13 cellular contexts compared by ENCODE assay signal in the genomic region with DNA sequence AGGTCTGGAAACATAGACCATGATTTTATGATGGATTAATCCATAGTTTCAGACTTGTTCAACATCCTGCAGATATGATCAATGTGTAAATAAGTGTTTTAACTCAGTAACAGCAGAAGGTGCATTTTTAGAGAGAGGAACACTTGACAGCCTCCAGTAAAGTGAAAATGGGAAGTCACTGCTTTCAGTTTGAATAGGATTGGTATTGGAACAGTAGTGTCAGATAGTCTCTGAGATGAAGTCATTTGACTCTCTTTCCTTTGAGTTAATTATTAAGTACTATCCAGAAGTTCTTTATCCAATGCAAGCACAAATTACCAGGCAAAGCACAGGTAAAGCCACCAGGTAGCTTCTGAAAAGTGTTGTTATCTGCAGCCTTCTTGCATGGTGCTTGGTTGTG.
DNase-seq lines count a peak whose midpoint lies in the region; ATAC-seq, FAIRE-seq and TF ChIP-seq lines count a peak whose summit lies in the region.
"Had no signal": no experiment of that assay in that cellular context is flagged by ENCODE, and none has a peak within 500 bp of the region (broad histone marks: within the 10 kb centered on the region; RNA-seq: fewer than 3 reads in every experiment).

No MANE protein-coding gene starts in this region.

- ATAC-seq in GM19468 (IDR thresholded peaks at IDR 0.05; ENCODE audit: extremely low read depth, unreplicated experiment) (peak; percentile 66), HG02943 (IDR thresholded peaks at IDR 0.05; ENCODE audit: low read depth, unreplicated experiment) (peak; percentile 78), HG03575 (IDR thresholded peaks at IDR 0.05; ENCODE audit: extremely low read depth, insufficient number of reproducible peaks, low FRiP score, unreplicated experiment) (peak; percentile 99)
- ATAC-seq: left ventricle myocardium superior had no signal

- FAIRE-seq in GM18507 (lab: Jason Lieb, UNC) (peak; percentile 64), H54 (lab: Jason Lieb, UNC) (no peak)

- no peak for TF ChIP-seq POLR2A in H54 (IDR thresholded peaks at IDR 0.05; ENCODE audit: low read depth, low read length)

- DNase-seq in GM18507 (ENCODE audit: extremely low spot score, insufficient read length, low read depth) = no peak
- DNase-seq in H54 (ENCODE audit: insufficient read length, low spot score) = no peak
- DNase-seq in activated CD4-positive, CD25-positive, alpha-beta regulatory T cell treated with anti-CD3 and anti-CD28 coated beads, Interleukin-2, amount 50 U/mL, for 72 hours = no peak
- DNase-seq in activated CD4-positive, alpha-beta T cell treated with anti-CD3 and anti-CD28 coated beads for 48 hours = no peak
- no peak for DNase-seq in activated gamma-delta T cell (lab: John Stamatoyannopoulos, UW)
- DNase-seq: foreskin melanocyte; left ventricle myocardium superior; NCI-H82; nucleus accumbens; stimulated activated naive CD4-positive, alpha-beta T cell treated with Interleukin-2 at 50 U/mL for 16 hours had no signal
